ENCODE assay signal across 19 cellular contexts in genomic region chr7:45391618-45392451, GRCh38.
DNase-seq lines count a peak whose midpoint lies in the region; TF ChIP-seq lines count a peak whose summit lies in the region.
"Had no signal": no experiment of that assay in that cellular context is flagged by ENCODE, and none has a peak within 500 bp of the region (broad histone marks: within the 10 kb centered on the region; RNA-seq: fewer than 3 reads in every experiment).

No MANE protein-coding gene starts in this region.

- H3K4me2 ChIP-seq in Karpas-422 (ENCODE audit: low read depth, low read length, poor library complexity, severe bottlenecking) (no peak overlapping the region), smooth muscle cell (no peak overlapping the region)
- H3K4me2 ChIP-seq: KMS-11 had no signal

- peaks cover 20% of the 10 kb centered on the region for H3K9me3 Mint-ChIP-seq in progenitor cell of endocrine pancreas (ENCODE audit: low read depth)
- H3K9me3 Mint-ChIP-seq: HFFc6 had no signal

- no peaks in the 10 kb centered on the region for H3K9me2 ChIP-seq in Karpas-422 (replicated peaks; ENCODE audit: insufficient read depth, low read length)

- H3K27ac Mint-ChIP-seq in progenitor cell of endocrine pancreas, result no peak overlapping the region
- H3K27ac Mint-ChIP-seq: CD14-positive monocyte, HFFc6 had no signal

- no peak overlapping the region for H3K9ac ChIP-seq in Karpas-422 (ENCODE audit: low read length)
- no peak overlapping the region for H3K9ac ChIP-seq in smooth muscle cell (ENCODE audit: low read depth)
- H3K9ac ChIP-seq: KMS-11 had no signal

- H2AFZ ChIP-seq in Karpas-422 (ENCODE audit: low read length), result no peak overlapping the region
- no peak overlapping the region for H2AFZ ChIP-seq in smooth muscle cell (ENCODE audit: low read depth)

- H3K9me3 ChIP-seq in Karpas-422 (ENCODE audit: low read length) (0 out of 2 replicates have a peak, but pooled peaks cover 3% of the 10 kb centered on the region), smooth muscle cell (replicated peaks; ENCODE audit: low read depth) (peaks cover 4% of the 10 kb centered on the region)

- H3K79me2 ChIP-seq in Karpas-422 (ENCODE audit: low read length), result no peaks in the 10 kb centered on the region
- no peaks in the 10 kb centered on the region for H3K79me2 ChIP-seq in smooth muscle cell (ENCODE audit: low read depth)

- H3F3A ChIP-seq in smooth muscle cell (ENCODE audit: low read depth), result no peaks in the 10 kb centered on the region

- TF ChIP-seq CTCF in 22Rv1 (IDR thresholded peaks at IDR 0.05) (peak; percentile 50), GM13976 (IDR thresholded peaks at IDR 0.05; ENCODE audit: borderline replicate concordance, control extremely low read depth, extremely low read depth, insufficient read depth, missing control alignments) (no peak), smooth muscle cell (IDR thresholded peaks at IDR 0.05; ENCODE audit: borderline replicate concordance, insufficient read depth, poor library complexity, severe bottlenecking) (no peak), progenitor cell of endocrine pancreas (IDR thresholded peaks at IDR 0.05; ENCODE audit: unreplicated experiment) (no peak)

- H3K4me1 Mint-ChIP-seq in progenitor cell of endocrine pancreas (ENCODE audit: low read depth), result no peaks in the 10 kb centered on the region
- H3K4me1 Mint-ChIP-seq: CD14-positive monocyte had no signal

- 93% methylated on average over 38 of the region's 38 CpGs for WGBS in smooth muscle cell (ENCODE audit: low lambda C conversion rate)

- H3K4me3 ChIP-seq in Karpas-422 (ENCODE audit: low read length) (no peak overlapping the region), smooth muscle cell (no peak overlapping the region)

- peak; percentile 11 for DNase-seq in GM13976 (ENCODE audit: low spot score)
- DNase-seq in Karpas-422, result peak; percentile 6
- peak; percentile 29 for DNase-seq in islet precursor cell
- no peak for DNase-seq in smooth muscle cell (lab: John Stamatoyannopoulos, UW; ENCODE audit: unreplicated experiment)
- DNase-seq in AG08395 (ENCODE audit: low spot score), result no peak
- no peak for DNase-seq in progenitor cell of endocrine pancreas (ENCODE audit: low spot score, unreplicated experiment)
- no peak for DNase-seq in cardiac septum (ENCODE audit: low spot score)
- DNase-seq: AML-193, DMS79, GOT3, HFFc6, NCI-H1417 treated with DMSO at 0.1 percent for 48 hours, NCI-H187 treated with DMSO at 0.1 percent for 48 hours, NCI-H226, NCI-H524 treated with DMSO at 0.1 percent for 48 hours, SHP77 treated with DMSO at 0.1 percent for 48 hours had no signal

- no peak overlapping the region for H3K4me3 Mint-ChIP-seq in progenitor cell of endocrine pancreas (ENCODE audit: low read depth)
- H3K4me3 Mint-ChIP-seq: CD14-positive monocyte, HFFc6 had no signal

- H3K4me1 ChIP-seq in Karpas-422 (ENCODE audit: low read length) (no peaks in the 10 kb centered on the region), smooth muscle cell (ENCODE audit: low read depth) (no peaks in the 10 kb centered on the region)

- H3K27me3 Mint-ChIP-seq in progenitor cell of endocrine pancreas, result no peaks in the 10 kb centered on the region

- H4K20me1 ChIP-seq in Karpas-422 (ENCODE audit: insufficient read depth, low read depth, low read length), result no peaks in the 10 kb centered on the region
- no peaks in the 10 kb centered on the region for H4K20me1 ChIP-seq in smooth muscle cell (ENCODE audit: low read depth)

- H3K27ac ChIP-seq in 22Rv1, result no peak overlapping the region
- no peak overlapping the region for H3K27ac ChIP-seq in Karpas-422 (ENCODE audit: low read length)
- H3K27ac ChIP-seq in smooth muscle cell (ENCODE audit: low read depth), result no peak overlapping the region
- H3K27ac ChIP-seq: KMS-11 had no signal

- H3K36me3 Mint-ChIP-seq in progenitor cell of endocrine pancreas (ENCODE audit: insufficient read depth), result no peaks in the 10 kb centered on the region
- H3K36me3 Mint-ChIP-seq: CD14-positive monocyte had no signal

- intact Hi-C loops in cardiac septum (cut with DNase I), result no loop called here

- H3K36me3 ChIP-seq in Karpas-422 (ENCODE audit: insufficient read depth, low read length) (no peaks in the 10 kb centered on the region), smooth muscle cell (ENCODE audit: low read depth) (no peaks in the 10 kb centered on the region)

- in situ Hi-C loops in GM13976 (cut with MboI; ENCODE audit: low sequenced_read_pairs, unreplicated experiment), result no loop called here

- no peaks in the 10 kb centered on the region for H3K27me3 ChIP-seq in Karpas-422 (ENCODE audit: low read length)
- no peaks in the 10 kb centered on the region for H3K27me3 ChIP-seq in smooth muscle cell (ENCODE audit: low read depth)

Comparison
In these comparisons a context has a peak if more than half of its experiments do, and no peak if none do; other contexts are left out.
1. DNase-seq: peak in GM13976 (single experiment), Karpas-422 (single experiment) and islet precursor cell (single experiment); none in smooth muscle cell (single experiment), AG08395 (single experiment), progenitor cell of endocrine pancreas (single experiment) and cardiac septum (single experiment).